Comparison of ENCODE assay signal across 8 cellular contexts in genomic region chr22:23401910-23402274, GRCh38.
DNase-seq lines count a peak whose midpoint lies in the region; ATAC-seq and TF ChIP-seq lines count a peak whose summit lies in the region.

No MANE protein-coding gene starts in this region.

- intact Hi-C loops in Caco-2 (cut with micrococcal nuclease; ENCODE audit: unreplicated experiment): loop anchor here (1.0 to 5.0 kb wide), 2 partner anchors 134 to 190 kb away; no protein-coding TSS in a partner anchor
- intact Hi-C loops in Panc1 (cut with micrococcal nuclease; ENCODE audit: unreplicated experiment): loop anchor here (10.0 kb wide), 1 partner anchor 133 kb away; no protein-coding TSS in a partner anchor

- H3K27me3 ChIP-seq in Caco-2 (replicated peaks; ENCODE audit: control insufficient read depth, insufficient read depth, low read length) (no peaks in the 10 kb centered on the region), Panc1 (ENCODE audit: control insufficient read depth, insufficient read depth, low read length) (no peaks in the 10 kb centered on the region), gastroesophageal sphincter (peaks cover 14% of the 10 kb centered on the region)

- H3K27ac Mint-ChIP-seq in Caco-2 (ENCODE audit: unreplicated experiment) (no peak overlapping the region), progenitor cell of endocrine pancreas (peak overlapping the region; percentile 64)

- CTCF ChIA-PET in Caco-2 (lab: Charles Lee): no interaction called here
- CTCF ChIA-PET in Panc1 (lab: Charles Lee): no interaction called here

- TF ChIP-seq POLR2A in gastroesophageal sphincter (IDR thresholded peaks at IDR 0.05): no peak

- 47% methylated on average over 3 of the region's 14 CpGs; no CpG with 5 or more reads in 1 of the 2 donors for WGBS in gastroesophageal sphincter (ENCODE audit: low coverage in 1 of 2), 2 donors

- TF ChIP-seq CTCF in Caco-2 (IDR thresholded peaks at IDR 0.05; ENCODE audit: insufficient read depth in 1 of 2, low read depth in 1 of 2, low read length in 1 of 2, severe bottlenecking in 1 of 2, unreplicated experiment in 1 of 2): no peak
- no peak for TF ChIP-seq CTCF in Panc1 (IDR thresholded peaks at IDR 0.05)
- TF ChIP-seq CTCF in gastroesophageal sphincter (IDR thresholded peaks at IDR 0.05): no peak
- TF ChIP-seq CTCF in progenitor cell of endocrine pancreas (IDR thresholded peaks at IDR 0.05; ENCODE audit: unreplicated experiment): no peak
- no peak for TF ChIP-seq CTCF in omental fat pad (IDR thresholded peaks at IDR 0.05)

- H3K27ac ChIP-seq in Panc1 (ENCODE audit: low read length) (no peak overlapping the region), gastroesophageal sphincter (peak overlapping the region in 3 of 4 donors; percentile 43 to 70 (median 45))

- H3K9me3 Mint-ChIP-seq in Caco-2 (ENCODE audit: unreplicated experiment): no peaks in the 10 kb centered on the region
- H3K9me3 Mint-ChIP-seq in progenitor cell of endocrine pancreas (ENCODE audit: low read depth): peaks cover 3% of the 10 kb centered on the region

- DNase-seq in Caco-2 (peak; percentile 23 to 42), Panc1 (ENCODE audit: low read depth, low spot score) (no peak), progenitor cell of endocrine pancreas (ENCODE audit: low spot score, unreplicated experiment) (no peak), omental fat pad (ENCODE audit: low spot score) (no peak)
- DNase-seq in stimulated activated CD4-positive, alpha-beta T cell treated with anti-CD3 and anti-CD28 coated beads, Interleukin-4, amount 100 ng/mL, for 1 hour: no peak
- DNase-seq in stimulated activated naive CD4-positive, alpha-beta T cell treated with Interleukin-2 at 50 U/mL for 16 hours (lab: John Stamatoyannopoulos, UW): no peak

- no peaks in the 10 kb centered on the region for H3K4me1 Mint-ChIP-seq in Caco-2 (ENCODE audit: low read depth, unreplicated experiment)
- peaks cover 6% of the 10 kb centered on the region for H3K4me1 Mint-ChIP-seq in progenitor cell of endocrine pancreas (ENCODE audit: low read depth)

- BruUV-seq in Caco-2 (replicated peaks; lab: Mats Ljungman, UMichigan) (no TSS peak), Panc1 (replicated peaks; lab: Mats Ljungman, UMichigan) (no TSS peak)

- TF ChIP-seq EP300 in gastroesophageal sphincter (IDR thresholded peaks at IDR 0.05): no peak

- H3K4me3 Mint-ChIP-seq in Caco-2 (ENCODE audit: unreplicated experiment): peak overlapping the region; percentile 70
- peak overlapping the region; percentile 65 for H3K4me3 Mint-ChIP-seq in progenitor cell of endocrine pancreas (ENCODE audit: low read depth)

- H3K4me3 ChIP-seq in Caco-2 (ENCODE audit: low read depth, low read length): peak overlapping the region; percentile 51
- H3K4me3 ChIP-seq in Panc1 (ENCODE audit: low read depth in 2 of 2, low read length in 2 of 2): peak overlapping the region; percentile 39 to 43
- H3K4me3 ChIP-seq in gastroesophageal sphincter: peak overlapping the region in 1 of 2 donors; percentile 50

- POLR2A ChIA-PET in Caco-2 (lab: Charles Lee): no interaction called here
- POLR2A ChIA-PET in Panc1 (lab: Charles Lee): no interaction called here

- peaks cover 5% of the 10 kb centered on the region for H3K4me1 ChIP-seq in Caco-2
- H3K4me1 ChIP-seq in Panc1 (ENCODE audit: control insufficient read depth, insufficient read depth, low read length): no peaks in the 10 kb centered on the region; the same call in 1 of the 2 replicates
- peaks cover 0 to 14% (median 0%) of the 10 kb centered on the region in 3 donors for H3K4me1 ChIP-seq in gastroesophageal sphincter

- ATAC-seq in Panc1 (peak; percentile 39), gastroesophageal sphincter (no peak), GM19455 (IDR thresholded peaks at IDR 0.05; ENCODE audit: unreplicated experiment) (no peak), omental fat pad (ENCODE audit: low FRiP score) (no peak)

- in situ Hi-C loops in Panc1 (cut with HindIII; ENCODE audit: low pct_unique_long_range_greater_than_20kb, low sequenced_read_pairs): no loop called here

- H3K36me3 ChIP-seq in Caco-2 (ENCODE audit: control insufficient read depth, insufficient read depth, low read length): no peaks in the 10 kb centered on the region
- H3K36me3 ChIP-seq in Panc1 (ENCODE audit: control insufficient read depth, insufficient read depth, low read length): no peaks in the 10 kb centered on the region
- H3K36me3 ChIP-seq in gastroesophageal sphincter: no peaks in the 10 kb centered on the region

- no peaks in the 10 kb centered on the region for H3K9me3 ChIP-seq in Caco-2
- H3K9me3 ChIP-seq in Panc1 (ENCODE audit: control insufficient read depth, insufficient read depth, low read depth, low read length): no peaks in the 10 kb centered on the region
- H3K9me3 ChIP-seq in gastroesophageal sphincter: no peaks in the 10 kb centered on the region

- no peaks in the 10 kb centered on the region for H3K27me3 Mint-ChIP-seq in Caco-2 (ENCODE audit: insufficient read depth, unreplicated experiment)
- no peaks in the 10 kb centered on the region for H3K27me3 Mint-ChIP-seq in progenitor cell of endocrine pancreas

- H3K36me3 Mint-ChIP-seq in Caco-2 (ENCODE audit: insufficient read depth, unreplicated experiment): no peaks in the 10 kb centered on the region
- H3K36me3 Mint-ChIP-seq in progenitor cell of endocrine pancreas (ENCODE audit: insufficient read depth): no peaks in the 10 kb centered on the region

Comparison
In these comparisons a context has a peak if more than half of its experiments do, and no peak if none do; other contexts are left out.
1. DNase-seq: peak in Caco-2 (2 of 2); none in Panc1 (single experiment), progenitor cell of endocrine pancreas (single experiment), stimulated activated CD4-positive, alpha-beta T cell treated with anti-CD3 and anti-CD28 coated beads, Interleukin-4, amount 100 ng/mL, for 1 hour (single experiment), omental fat pad (single experiment) and stimulated activated naive CD4-positive, alpha-beta T cell treated with Interleukin-2 at 50 U/mL for 16 hours (single experiment).